In genomic region chr11:76641905-76642304, GRCh38 we compare ENCODE assay signal across 20 cellular contexts. TPM values are rescaled to one million over a fixed set of nuclear protein-coding genes. Genes with fewer than 3 reads are reported as not detected.
DNase-seq lines count a peak whose midpoint lies in the region; ATAC-seq lines count a peak whose summit lies in the region.
"Had no signal": no experiment of that assay in that cellular context is flagged by ENCODE, and none has a peak within 500 bp of the region (broad histone marks: within the 10 kb centered on the region; RNA-seq: fewer than 3 reads in every experiment).

No MANE protein-coding gene starts in this region.

- intact Hi-C loops in activated naive CD4-positive, alpha-beta T cell treated with anti-CD3 and anti-CD28 coated beads for 36 hours (cut with micrococcal nuclease): no loop called here
- intact Hi-C loops in activated T-helper 1 cell treated with anti-CD3 and anti-CD28 coated beads, Interleukin-12 subunit alpha, Interleukin-12 subunit beta, Interleukin-2, Interleukin-4 antibody, amounts not matched to agents 30 ng/mL and 10 ng/mL and 1 ng/mL, durations not matched to agents 14 hours and 24 hours and 36 hours (cut with micrococcal nuclease): loop anchor here (2.0 kb wide), 1 partner anchor 13 kb away; no protein-coding TSS in a partner anchor

- H3K27ac Mint-ChIP-seq in activated naive CD4-positive, alpha-beta T cell treated with anti-CD3 and anti-CD28 coated beads for 36 hours: peak overlapping the region; percentile 30
- H3K27ac Mint-ChIP-seq in activated T-helper 1 cell treated with anti-CD3 and anti-CD28 coated beads, Interleukin-12 subunit alpha, Interleukin-12 subunit beta, Interleukin-2, Interleukin-4 antibody, amounts not matched to agents 30 ng/mL and 10 ng/mL and 1 ng/mL, durations not matched to agents 14 hours and 24 hours and 36 hours: peak overlapping the region; percentile 13
- peak overlapping the region; percentile 40 for H3K27ac Mint-ChIP-seq in memory B cell
- H3K27ac Mint-ChIP-seq: type B pancreatic cell had no signal

- no peak for DNase-seq in activated naive CD4-positive, alpha-beta T cell treated with anti-CD3 and anti-CD28 coated beads for 36 hours
- DNase-seq in activated naive CD4-positive, alpha-beta T cell treated with Interleukin-2 at 50 U/mL for 16 hours: no peak
- no peak for DNase-seq in activated T-helper 1 cell treated with anti-CD3 and anti-CD28 coated beads, Interleukin-12 subunit alpha, Interleukin-12 subunit beta, Interleukin-2, Interleukin-4 antibody, amounts not matched to agents 30 ng/mL and 10 ng/mL and 1 ng/mL, durations not matched to agents 14 hours and 24 hours and 36 hours (ENCODE audit: low spot score)
- DNase-seq in memory B cell (ENCODE audit: low spot score in 2 of 2) (no peak), ureter (ENCODE audit: low spot score) (peak; percentile 39), NCI-H526 treated with DMSO at 0.1 percent for 48 hours (lab: John Stamatoyannopoulos, UW) (no peak), GF-D8 (lab: John Stamatoyannopoulos, UW) (no peak)
- DNase-seq: C1 segment of cervical spinal cord, dermis blood vessel endothelial cell, DND-41, MG63, NCI-H1105 treated with DMSO at 0.1 percent for 48 hours, NCI-H2029, NCI-H524 treated with DMSO at 0.1 percent for 48 hours, SHP77 treated with DMSO at 0.1 percent for 48 hours, T-helper 9 cell had no signal

- H3K4me3 Mint-ChIP-seq in activated naive CD4-positive, alpha-beta T cell treated with anti-CD3 and anti-CD28 coated beads for 36 hours: no peak overlapping the region
- H3K4me3 Mint-ChIP-seq in activated T-helper 1 cell treated with anti-CD3 and anti-CD28 coated beads, Interleukin-12 subunit alpha, Interleukin-12 subunit beta, Interleukin-2, Interleukin-4 antibody, amounts not matched to agents 30 ng/mL and 10 ng/mL and 1 ng/mL, durations not matched to agents 14 hours and 24 hours and 36 hours: no peak overlapping the region
- no peak overlapping the region for H3K4me3 Mint-ChIP-seq in memory B cell
- H3K4me3 Mint-ChIP-seq: central memory CD8-positive, alpha-beta T cell; type B pancreatic cell had no signal

- H3K36me3 Mint-ChIP-seq in activated naive CD4-positive, alpha-beta T cell treated with anti-CD3 and anti-CD28 coated beads for 36 hours (ENCODE audit: low read depth): no peaks in the 10 kb centered on the region
- H3K36me3 Mint-ChIP-seq in activated T-helper 1 cell treated with anti-CD3 and anti-CD28 coated beads, Interleukin-12 subunit alpha, Interleukin-12 subunit beta, Interleukin-2, Interleukin-4 antibody, amounts not matched to agents 30 ng/mL and 10 ng/mL and 1 ng/mL, durations not matched to agents 14 hours and 24 hours and 36 hours (ENCODE audit: low read depth): no peaks in the 10 kb centered on the region
- no peaks in the 10 kb centered on the region for H3K36me3 Mint-ChIP-seq in memory B cell
- H3K36me3 Mint-ChIP-seq: type B pancreatic cell had no signal

- ATAC-seq in memory B cell (ENCODE audit: low read depth): no peak
- ATAC-seq: K562 had no signal

- peaks cover 4% of the 10 kb centered on the region for H3K9me3 Mint-ChIP-seq in activated naive CD4-positive, alpha-beta T cell treated with anti-CD3 and anti-CD28 coated beads for 36 hours
- peaks cover 7% of the 10 kb centered on the region for H3K9me3 Mint-ChIP-seq in activated T-helper 1 cell treated with anti-CD3 and anti-CD28 coated beads, Interleukin-12 subunit alpha, Interleukin-12 subunit beta, Interleukin-2, Interleukin-4 antibody, amounts not matched to agents 30 ng/mL and 10 ng/mL and 1 ng/mL, durations not matched to agents 14 hours and 24 hours and 36 hours
- peaks cover 6% of the 10 kb centered on the region for H3K9me3 Mint-ChIP-seq in memory B cell
- H3K9me3 Mint-ChIP-seq: central memory CD8-positive, alpha-beta T cell had no signal

- H3K27me3 Mint-ChIP-seq in activated naive CD4-positive, alpha-beta T cell treated with anti-CD3 and anti-CD28 coated beads for 36 hours (ENCODE audit: low read depth): peaks cover 30% of the 10 kb centered on the region
- peaks cover 30% of the 10 kb centered on the region for H3K27me3 Mint-ChIP-seq in activated T-helper 1 cell treated with anti-CD3 and anti-CD28 coated beads, Interleukin-12 subunit alpha, Interleukin-12 subunit beta, Interleukin-2, Interleukin-4 antibody, amounts not matched to agents 30 ng/mL and 10 ng/mL and 1 ng/mL, durations not matched to agents 14 hours and 24 hours and 36 hours (ENCODE audit: insufficient read depth)
- peaks cover 25% of the 10 kb centered on the region for H3K27me3 Mint-ChIP-seq in memory B cell

- H3K4me1 Mint-ChIP-seq in activated naive CD4-positive, alpha-beta T cell treated with anti-CD3 and anti-CD28 coated beads for 36 hours (ENCODE audit: low read depth): peaks cover 6% of the 10 kb centered on the region
- H3K4me1 Mint-ChIP-seq in activated T-helper 1 cell treated with anti-CD3 and anti-CD28 coated beads, Interleukin-12 subunit alpha, Interleukin-12 subunit beta, Interleukin-2, Interleukin-4 antibody, amounts not matched to agents 30 ng/mL and 10 ng/mL and 1 ng/mL, durations not matched to agents 14 hours and 24 hours and 36 hours (ENCODE audit: low read depth): peaks cover 7% of the 10 kb centered on the region
- peaks cover 31% of the 10 kb centered on the region for H3K4me1 Mint-ChIP-seq in memory B cell

- CTCF ChIA-PET in activated naive CD4-positive, alpha-beta T cell treated with anti-CD3 and anti-CD28 coated beads for 36 hours (lab: Charles Lee): no interaction called here

RNA-seq across cellular contexts. Expression of gene LRRC32, which starts 28.6 kb away (rescaled TPM):
- total RNA-seq in activated naive CD4-positive, alpha-beta T cell treated with anti-CD3 and anti-CD28 coated beads for 36 hours: 1 to 10 TPM; 2.5 to 3.0 TPM
- total RNA-seq in activated T-helper 1 cell treated with anti-CD3 and anti-CD28 coated beads, Interleukin-12 subunit alpha, Interleukin-12 subunit beta, Interleukin-2, Interleukin-4 antibody, amounts not matched to agents 30 ng/mL and 10 ng/mL and 1 ng/mL, durations not matched to agents 14 hours and 24 hours and 36 hours: 5.5 and 5.7 TPM in 2 replicates
- 83.7 TPM for total RNA-seq in ureter
- total RNA-seq: HT-29 had no signal

Comparison
In these comparisons a context has a peak if more than half of its experiments do, and no peak if none do; other contexts are left out.
1. RNA of gene LRRC32, which starts 28.6 kb away (total RNA-seq): 83.7 TPM in ureter (single experiment); 5.5 to 5.7 TPM in activated T-helper 1 cell treated with anti-CD3 and anti-CD28 coated beads, Interleukin-12 subunit alpha, Interleukin-12 subunit beta, Interleukin-2, Interleukin-4 antibody, amounts not matched to agents 30 ng/mL and 10 ng/mL and 1 ng/mL, durations not matched to agents 14 hours and 24 hours and 36 hours and 2.5 to 3.0 TPM in activated naive CD4-positive, alpha-beta T cell treated with anti-CD3 and anti-CD28 coated beads for 36 hours; every median in the first group is over 10 times any median in the second.
2. Peak in every context shown above with its lines, with median percentiles within 50 percentile points of each other: H3K27ac Mint-ChIP-seq.